ENCODE assay signal across 35 cellular contexts in genomic region chr2:23111263-23111662, GRCh38.
"Had no signal": no experiment of that assay in that cellular context is flagged by ENCODE, and none has a peak within 500 bp of the region (broad histone marks: within the 10 kb centered on the region; RNA-seq: fewer than 3 reads in every experiment).

No MANE protein-coding gene starts in this region.

- DNase-seq: Karpas-422, Kasumi-1, KG1, MG63, MM.1S, MV-4-11, NCI-H1048, NCI-H1092, NCI-H1092 treated with DMSO at 0.1 percent for 48 hours, NCI-H1105, NCI-H1105 treated with DMSO at 0.1 percent for 48 hours, NCI-H1417, NCI-H1417 treated with DMSO at 0.1 percent for 48 hours, NCI-H1436, NCI-H1436 treated with DMSO at 0.1 percent for 48 hours, NCI-H146, NCI-H1694, NCI-H1694 treated with DMSO at 0.1 percent for 48 hours, NCI-H187, NCI-H187 treated with DMSO at 0.1 percent for 48 hours, NCI-H1930, NCI-H2029, NCI-H2029 treated with DMSO at 0.1 percent for 48 hours, NCI-H2081, NCI-H2081 treated with DMSO at 0.1 percent for 48 hours, NCI-H2107, NCI-H2171, NCI-H2171 treated with DMSO at 0.1 percent for 48 hours, NCI-H2227 treated with DMSO at 0.1 percent for 48 hours, NCI-H226, NCI-H345, NCI-H446, NCI-H446 treated with DMSO at 0.1 percent for 48 hours, NCI-H510A had no signal

- H3K27ac ChIP-seq: KMS-11 had no signal

- H3K4me2 ChIP-seq: KMS-11 had no signal

- H3K9ac ChIP-seq: KMS-11 had no signal

- H3K36me3 ChIP-seq: MG63 had no signal

- H3K9me3 ChIP-seq: MG63 had no signal

- H3K27me3 ChIP-seq: MG63 had no signal

- H3K4me3 ChIP-seq: MG63 had no signal
